Comparison of ENCODE assay signal across 2 cellular contexts in the genomic region with DNA sequence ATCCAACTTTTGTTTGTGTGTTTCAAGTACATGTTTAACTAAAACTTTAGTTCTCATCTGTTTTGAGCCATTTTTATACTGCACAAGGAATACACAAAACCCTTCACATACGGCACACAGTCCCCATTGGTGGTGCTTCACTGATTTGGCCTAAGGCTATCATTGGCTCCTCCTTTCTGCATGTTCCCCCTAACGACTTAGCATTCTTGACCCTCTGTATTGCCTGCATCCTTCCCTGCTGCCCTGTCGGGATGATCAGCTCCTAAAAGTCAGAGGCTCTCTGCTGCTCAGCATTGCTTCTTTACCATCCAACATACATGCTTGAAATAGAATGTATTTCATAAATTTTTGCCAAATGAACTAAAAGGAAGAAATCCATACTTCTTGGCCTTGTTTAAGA.
TF ChIP-seq lines count a peak whose summit lies in the region.

No MANE protein-coding gene starts in this region.

TF ChIP-seq in SK-N-SH, 30 proteins besides CTCF, POLR2A, EP300 and RAD21 (continued from another document):
- TF ChIP-seq ZBTB33 (IDR thresholded peaks at IDR 0.05; ENCODE audit: borderline replicate concordance, low read depth) (no peak), NRF1 (IDR thresholded peaks at IDR 0.05; ENCODE audit: low read depth, low read length) (no peak), SMC3 (IDR thresholded peaks at IDR 0.05; ENCODE audit: low read depth, low read length) (no peak), CHD2 (IDR thresholded peaks at IDR 0.05; ENCODE audit: low read length, partially characterized antibody) (no peak), JUND (IDR thresholded peaks at IDR 0.05) (no peak), TEAD4 (IDR thresholded peaks at IDR 0.05; ENCODE audit: borderline replicate concordance, insufficient read depth) (no peak), EZH2phosphoT487 (IDR thresholded peaks at IDR 0.05; ENCODE audit: borderline replicate concordance, low read depth) (no peak), NFIC (IDR thresholded peaks at IDR 0.05; ENCODE audit: borderline replicate concordance) (no peak)
- TF ChIP-seq, protein P1, sequence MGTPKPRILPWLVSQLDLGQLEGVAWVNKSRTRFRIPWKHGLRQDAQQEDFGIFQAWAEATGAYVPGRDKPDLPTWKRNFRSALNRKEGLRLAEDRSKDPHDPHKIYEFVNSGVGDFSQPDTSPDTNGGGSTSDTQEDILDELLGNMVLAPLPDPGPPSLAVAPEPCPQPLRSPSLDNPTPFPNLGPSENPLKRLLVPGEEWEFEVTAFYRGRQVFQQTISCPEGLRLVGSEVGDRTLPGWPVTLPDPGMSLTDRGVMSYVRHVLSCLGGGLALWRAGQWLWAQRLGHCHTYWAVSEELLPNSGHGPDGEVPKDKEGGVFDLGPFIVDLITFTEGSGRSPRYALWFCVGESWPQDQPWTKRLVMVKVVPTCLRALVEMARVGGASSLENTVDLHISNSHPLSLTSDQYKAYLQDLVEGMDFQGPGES (IDR thresholded peaks at IDR 0.05; ENCODE audit: low read depth, low read length): no peak
- TF ChIP-seq, protein P2, sequence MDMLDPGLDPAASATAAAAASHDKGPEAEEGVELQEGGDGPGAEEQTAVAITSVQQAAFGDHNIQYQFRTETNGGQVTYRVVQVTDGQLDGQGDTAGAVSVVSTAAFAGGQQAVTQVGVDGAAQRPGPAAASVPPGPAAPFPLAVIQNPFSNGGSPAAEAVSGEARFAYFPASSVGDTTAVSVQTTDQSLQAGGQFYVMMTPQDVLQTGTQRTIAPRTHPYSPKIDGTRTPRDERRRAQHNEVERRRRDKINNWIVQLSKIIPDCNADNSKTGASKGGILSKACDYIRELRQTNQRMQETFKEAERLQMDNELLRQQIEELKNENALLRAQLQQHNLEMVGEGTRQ (IDR thresholded peaks at IDR 0.05; ENCODE audit: borderline replicate concordance, low read depth, low read length): no peak
- TF ChIP-seq, protein P3, sequence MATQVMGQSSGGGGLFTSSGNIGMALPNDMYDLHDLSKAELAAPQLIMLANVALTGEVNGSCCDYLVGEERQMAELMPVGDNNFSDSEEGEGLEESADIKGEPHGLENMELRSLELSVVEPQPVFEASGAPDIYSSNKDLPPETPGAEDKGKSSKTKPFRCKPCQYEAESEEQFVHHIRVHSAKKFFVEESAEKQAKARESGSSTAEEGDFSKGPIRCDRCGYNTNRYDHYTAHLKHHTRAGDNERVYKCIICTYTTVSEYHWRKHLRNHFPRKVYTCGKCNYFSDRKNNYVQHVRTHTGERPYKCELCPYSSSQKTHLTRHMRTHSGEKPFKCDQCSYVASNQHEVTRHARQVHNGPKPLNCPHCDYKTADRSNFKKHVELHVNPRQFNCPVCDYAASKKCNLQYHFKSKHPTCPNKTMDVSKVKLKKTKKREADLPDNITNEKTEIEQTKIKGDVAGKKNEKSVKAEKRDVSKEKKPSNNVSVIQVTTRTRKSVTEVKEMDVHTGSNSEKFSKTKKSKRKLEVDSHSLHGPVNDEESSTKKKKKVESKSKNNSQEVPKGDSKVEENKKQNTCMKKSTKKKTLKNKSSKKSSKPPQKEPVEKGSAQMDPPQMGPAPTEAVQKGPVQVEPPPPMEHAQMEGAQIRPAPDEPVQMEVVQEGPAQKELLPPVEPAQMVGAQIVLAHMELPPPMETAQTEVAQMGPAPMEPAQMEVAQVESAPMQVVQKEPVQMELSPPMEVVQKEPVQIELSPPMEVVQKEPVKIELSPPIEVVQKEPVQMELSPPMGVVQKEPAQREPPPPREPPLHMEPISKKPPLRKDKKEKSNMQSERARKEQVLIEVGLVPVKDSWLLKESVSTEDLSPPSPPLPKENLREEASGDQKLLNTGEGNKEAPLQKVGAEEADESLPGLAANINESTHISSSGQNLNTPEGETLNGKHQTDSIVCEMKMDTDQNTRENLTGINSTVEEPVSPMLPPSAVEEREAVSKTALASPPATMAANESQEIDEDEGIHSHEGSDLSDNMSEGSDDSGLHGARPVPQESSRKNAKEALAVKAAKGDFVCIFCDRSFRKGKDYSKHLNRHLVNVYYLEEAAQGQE (IDR thresholded peaks at IDR 0.05; ENCODE audit: low read depth, low read length): no peak
- TF ChIP-seq, protein P4, sequence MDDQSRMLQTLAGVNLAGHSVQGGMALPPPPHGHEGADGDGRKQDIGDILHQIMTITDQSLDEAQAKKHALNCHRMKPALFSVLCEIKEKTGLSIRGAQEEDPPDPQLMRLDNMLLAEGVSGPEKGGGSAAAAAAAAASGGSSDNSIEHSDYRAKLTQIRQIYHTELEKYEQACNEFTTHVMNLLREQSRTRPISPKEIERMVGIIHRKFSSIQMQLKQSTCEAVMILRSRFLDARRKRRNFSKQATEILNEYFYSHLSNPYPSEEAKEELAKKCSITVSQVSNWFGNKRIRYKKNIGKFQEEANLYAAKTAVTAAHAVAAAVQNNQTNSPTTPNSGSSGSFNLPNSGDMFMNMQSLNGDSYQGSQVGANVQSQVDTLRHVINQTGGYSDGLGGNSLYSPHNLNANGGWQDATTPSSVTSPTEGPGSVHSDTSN (IDR thresholded peaks at IDR 0.05): no peak

TF ChIP-seq in SK-N-SH treated with all-trans-retinoic acid at 6 μM for 48 hours, 23 proteins besides CTCF, POLR2A, EP300 and RAD21 (continued from another document):
- TF ChIP-seq RARB (CRISPR knock-in tag; IDR thresholded peaks at IDR 0.05) (no peak), SNAI2 (CRISPR knock-in tag; IDR thresholded peaks at IDR 0.05) (no peak), OSR1 (CRISPR knock-in tag; IDR thresholded peaks at IDR 0.05) (no peak), ARNTL (CRISPR knock-in tag; IDR thresholded peaks at IDR 0.05; ENCODE audit: borderline replicate concordance, low read depth) (no peak)
- TF ChIP-seq, protein P5, sequence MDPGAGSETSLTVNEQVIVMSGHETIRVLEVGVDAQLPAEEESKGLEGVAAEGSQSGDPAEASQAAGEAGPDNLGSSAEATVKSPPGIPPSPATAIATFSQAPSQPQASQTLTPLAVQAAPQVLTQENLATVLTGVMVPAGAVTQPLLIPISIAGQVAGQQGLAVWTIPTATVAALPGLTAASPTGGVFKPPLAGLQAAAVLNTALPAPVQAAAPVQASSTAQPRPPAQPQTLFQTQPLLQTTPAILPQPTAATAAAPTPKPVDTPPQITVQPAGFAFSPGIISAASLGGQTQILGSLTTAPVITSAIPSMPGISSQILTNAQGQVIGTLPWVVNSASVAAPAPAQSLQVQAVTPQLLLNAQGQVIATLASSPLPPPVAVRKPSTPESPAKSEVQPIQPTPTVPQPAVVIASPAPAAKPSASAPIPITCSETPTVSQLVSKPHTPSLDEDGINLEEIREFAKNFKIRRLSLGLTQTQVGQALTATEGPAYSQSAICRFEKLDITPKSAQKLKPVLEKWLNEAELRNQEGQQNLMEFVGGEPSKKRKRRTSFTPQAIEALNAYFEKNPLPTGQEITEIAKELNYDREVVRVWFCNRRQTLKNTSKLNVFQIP (CRISPR knock-in tag; IDR thresholded peaks at IDR 0.05; ENCODE audit: borderline replicate concordance, low read depth): no peak
TF ChIP-seq in SK-N-SH treated with all-trans-retinoic acid at 6 μM for 48 hours: peak in this region for 0.
